10 cellular contexts compared by ENCODE assay signal in genomic region chr22:39242389-39242808, GRCh38. TPM values are rescaled to one million over a fixed set of nuclear protein-coding genes. Genes with fewer than 3 reads are reported as not detected.
DNase-seq lines count a peak whose midpoint lies in the region; ATAC-seq and TF ChIP-seq lines count a peak whose summit lies in the region.
"Had no signal": no experiment of that assay in that cellular context is flagged by ENCODE, and none has a peak within 500 bp of the region (broad histone marks: within the 10 kb centered on the region; RNA-seq: fewer than 3 reads in every experiment).

No MANE protein-coding gene starts in this region.

- peak overlapping the region; percentile 95 for H3K4me3 Mint-ChIP-seq in central memory CD8-positive, alpha-beta T cell

- H3K4me1 ChIP-seq in right lobe of liver: peaks cover 0 to 25% (median 4%) of the 10 kb centered on the region in 4 donors
- peaks cover 20 to 34% of the 10 kb centered on the region in 2 donors for H3K4me1 ChIP-seq in thoracic aorta (ENCODE audit: control insufficient read depth in 1 of 2, low read depth in 2 of 2)

- peak overlapping the region; percentile 89 for H3K27ac Mint-ChIP-seq in central memory CD8-positive, alpha-beta T cell (ENCODE audit: low read depth)

- no peaks in the 10 kb centered on the region for H3K27me3 ChIP-seq in right lobe of liver
- peaks cover 6% of the 10 kb centered on the region for H3K27me3 ChIP-seq in thoracic aorta (replicated peaks; ENCODE audit: insufficient read depth)

- H3K27me3 Mint-ChIP-seq in central memory CD8-positive, alpha-beta T cell: no peaks in the 10 kb centered on the region

- no peaks in the 10 kb centered on the region for H3K9me3 Mint-ChIP-seq in central memory CD8-positive, alpha-beta T cell

- peak; percentile 46 for DNase-seq in DMS 273 (lab: John Stamatoyannopoulos, UW; ENCODE audit: unreplicated experiment)
- DNase-seq in DMS 273 treated with DMSO at 0.1 percent for 48 hours (lab: John Stamatoyannopoulos, UW): no peak
- no peak for DNase-seq in central memory CD8-positive, alpha-beta T cell (ENCODE audit: low spot score in 2 of 2)
- no peak for DNase-seq in right lobe of liver
- DNase-seq in thoracic aorta (ENCODE audit: low spot score): no peak
- DNase-seq in NCI-H2171 treated with DMSO at 0.1 percent for 48 hours (lab: John Stamatoyannopoulos, UW): no peak
- DNase-seq: 8988T, Karpas-422 had no signal

- no peak for TF ChIP-seq CTCF in right lobe of liver (IDR thresholded peaks at IDR 0.05)
- no peak for TF ChIP-seq CTCF in thoracic aorta (IDR thresholded peaks at IDR 0.05)

- intact Hi-C loops in right lobe of liver (cut with DNase I): loop anchor here in 1 of 2 donors (10.0 kb wide), 1 partner anchor 72 kb away; the partner anchor contains the start of gene RPL3

- peak overlapping the region; percentile 48 to 53 (median 51) for H3K4me3 ChIP-seq in right lobe of liver
- peak overlapping the region; percentile 72 for H3K4me3 ChIP-seq in thoracic aorta

- no peak for ATAC-seq in central memory CD8-positive, alpha-beta T cell (replicated peaks; ENCODE audit: extremely low read depth, poor library complexity, severe bottlenecking)
- ATAC-seq in right lobe of liver: no peak
- ATAC-seq in thoracic aorta (ENCODE audit: insufficient number of reproducible peaks, low FRiP score, low read depth): no peak
- ATAC-seq in HG02763 (IDR thresholded peaks at IDR 0.05; ENCODE audit: unreplicated experiment): no peak
- no peak for ATAC-seq in HG03045 (IDR thresholded peaks at IDR 0.05; ENCODE audit: unreplicated experiment)

- peaks cover 54% of the 10 kb centered on the region for H3K4me1 Mint-ChIP-seq in central memory CD8-positive, alpha-beta T cell

- H3K36me3 ChIP-seq in right lobe of liver (no peaks in the 10 kb centered on the region), thoracic aorta (no peaks in the 10 kb centered on the region)

- no CpG with 5 or more reads among the region's 54 CpGs for WGBS in right lobe of liver (ENCODE audit: insufficient coverage, low coverage, low lambda C conversion rate, missing lambda C conversion rate)

- H3K27ac ChIP-seq in right lobe of liver (peak overlapping the region; percentile 21 to 66 (median 37)), thoracic aorta (no peak overlapping the region)

- H3K36me3 Mint-ChIP-seq in central memory CD8-positive, alpha-beta T cell (ENCODE audit: insufficient read depth): peaks cover 40% of the 10 kb centered on the region

- H3K9me3 ChIP-seq in right lobe of liver (no peaks in the 10 kb centered on the region), thoracic aorta (no peaks in the 10 kb centered on the region)

- no peak for TF ChIP-seq POLR2A in right lobe of liver (IDR thresholded peaks at IDR 0.05)

RNA-seq across cellular contexts. Expression of gene PDGFB, which starts 2.4 kb away (rescaled TPM):
- total RNA-seq in right lobe of liver: 10 to 100 TPM in 1 of 6 experiments, 1 to 10 TPM in 4, under 1 TPM in 1; 0.90 to 10.2 (median 3.3) TPM
- total RNA-seq in thoracic aorta: 10 to 100 TPM; 10.8 to 12.6 TPM

Comparison
In these comparisons a context has a peak if more than half of its experiments do, and no peak if none do; other contexts are left out.
1. H3K27ac ChIP-seq: peak in right lobe of liver (3 of 3); none in thoracic aorta (0 of 2).